In the genomic region with DNA sequence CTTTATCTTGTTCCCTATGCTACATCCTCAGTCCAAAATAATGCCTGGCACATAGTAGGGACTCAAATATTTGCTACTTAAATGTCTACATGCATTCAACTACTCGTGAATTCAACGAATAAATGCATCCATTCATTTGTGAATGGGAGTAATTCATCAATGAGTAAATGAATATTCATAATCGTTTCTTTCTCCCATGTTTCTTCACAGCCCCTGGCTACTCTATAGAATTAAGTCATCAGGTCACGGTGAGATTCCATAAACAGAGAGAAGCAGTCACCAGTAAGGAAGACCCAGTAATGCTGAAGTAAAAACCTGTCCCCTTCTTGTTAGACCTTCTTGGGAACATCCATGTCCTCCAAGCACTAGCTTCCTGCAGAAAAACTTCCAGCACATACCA, we compare ENCODE assay signal across 1 cellular context.
TF ChIP-seq lines count a peak whose summit lies in the region.

No MANE protein-coding gene starts in this region.

TF ChIP-seq in GM23338, 12 proteins besides CTCF, POLR2A, EP300 and RAD21 (continued from another document):
- no peak for TF ChIP-seq NANOG (IDR thresholded peaks at IDR 0.05; ENCODE audit: borderline replicate concordance)
